17 cellular contexts compared by ENCODE assay signal in the genomic region with DNA sequence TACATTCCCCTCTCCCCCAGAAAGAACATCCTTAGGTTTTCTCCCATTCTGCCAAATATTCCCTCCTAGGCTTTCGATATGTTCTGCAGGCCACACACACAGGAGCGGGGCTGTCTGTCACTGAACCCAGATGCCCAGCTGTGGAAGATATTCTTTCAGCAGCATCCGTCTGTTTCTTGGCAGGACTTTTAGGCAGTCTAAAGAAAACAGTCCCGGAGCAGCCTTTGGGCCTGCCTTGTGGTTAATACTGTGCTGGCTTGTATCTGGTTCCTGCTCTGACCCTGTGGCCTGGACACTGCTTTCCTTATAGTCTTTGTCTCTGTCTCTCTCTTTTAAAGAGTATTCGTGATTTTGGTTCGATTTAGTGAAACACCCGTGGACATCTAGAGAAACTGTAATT.
DNase-seq lines count a peak whose midpoint lies in the region; ATAC-seq and TF ChIP-seq lines count a peak whose summit lies in the region.
"Had no signal": no experiment of that assay in that cellular context is flagged by ENCODE, and none has a peak within 500 bp of the region (broad histone marks: within the 10 kb centered on the region; RNA-seq: fewer than 3 reads in every experiment).

No MANE protein-coding gene starts in this region.

- no peak for ATAC-seq in GM23338
- peak; percentile 96 for ATAC-seq in sciatic nerve
- ATAC-seq: activated CD4-positive, alpha-beta T cell treated with anti-CD3 and anti-CD28 coated beads for 36 hours had no signal

- H3K79me2 ChIP-seq in GM23338 (replicated peaks; ENCODE audit: insufficient read depth): no peaks in the 10 kb centered on the region

- no peaks in the 10 kb centered on the region for H3K27me3 Mint-ChIP-seq in GM23338 (ENCODE audit: insufficient read depth, low read depth, poor library complexity)
- H3K27me3 Mint-ChIP-seq: activated CD4-positive, alpha-beta T cell treated with anti-CD3 and anti-CD28 coated beads for 36 hours had no signal

- H3K9me2 ChIP-seq in GM23338 (ENCODE audit: insufficient read depth): no peaks in the 10 kb centered on the region

- no peaks in the 10 kb centered on the region for H3K36me3 ChIP-seq in GM23338 (ENCODE audit: insufficient read depth)
- H3K36me3 ChIP-seq: neutrophil, thyroid gland had no signal

- peak overlapping the region; percentile 40; the same call in 1 of the 2 replicates for H2AFZ ChIP-seq in GM23338

- intact Hi-C loops in sciatic nerve (cut with DNase I): no loop called here

- in situ Hi-C loops in GM13976 (cut with MboI; ENCODE audit: low sequenced_read_pairs, unreplicated experiment): no loop called here

- no peak overlapping the region for H3K4me2 ChIP-seq in GM23338

- TF ChIP-seq CTCF in GM23338 (conservative IDR thresholded peaks at IDR 0.05; ENCODE audit: low read depth in 2 of 2) (no peak), GM13976 (IDR thresholded peaks at IDR 0.05; ENCODE audit: borderline replicate concordance, control extremely low read depth, extremely low read depth, insufficient read depth, missing control alignments) (no peak)

- no peak for DNase-seq in GM23338 (ENCODE audit: low spot score)
- DNase-seq in astrocyte of the hippocampus (ENCODE audit: low read depth, low spot score): peak; percentile 44
- DNase-seq in iris pigment epithelial cell (ENCODE audit: low read depth): peak; percentile 74
- peak; percentile 59 for DNase-seq in sciatic nerve (ENCODE audit: low spot score)
- no peak for DNase-seq in AG20443 (ENCODE audit: low spot score)
- no peak for DNase-seq in GM13976 (ENCODE audit: low spot score)
- DNase-seq in DMS79 (lab: John Stamatoyannopoulos, UW): no peak
- no peak for DNase-seq in activated effector memory CD4-positive, alpha-beta T cell treated with anti-CD3 and anti-CD28 coated beads, Interleukin-2, amount 50 U/mL, for 16 hours
- DNase-seq: activated CD4-positive, alpha-beta T cell treated with anti-CD3 and anti-CD28 coated beads for 36 hours; activated naive CD4-positive, alpha-beta T cell treated with anti-CD3 and anti-CD28 coated beads, Interleukin-2, amount 50 U/mL, for 16 hours; effector CD8-positive, alpha-beta T cell; GF-D8; NCI-H1092; NCI-H524; thyroid gland had no signal

- H3K9me3 Mint-ChIP-seq in GM23338: no peaks in the 10 kb centered on the region

- H3K27me3 ChIP-seq in GM23338 (ENCODE audit: insufficient read depth): no peaks in the 10 kb centered on the region
- H3K27me3 ChIP-seq: neutrophil, thyroid gland had no signal

- H3K27ac ChIP-seq in GM23338 (ENCODE audit: low read depth): no peak overlapping the region
- H3K27ac ChIP-seq: C4-2B, neutrophil, thyroid gland had no signal

- H4K20me1 ChIP-seq in GM23338 (replicated peaks; ENCODE audit: insufficient read depth): no peaks in the 10 kb centered on the region

- H3K4me3 ChIP-seq in GM23338: no peak overlapping the region
- H3K4me3 ChIP-seq: thyroid gland had no signal

- H3F3A ChIP-seq in GM23338 (replicated peaks; ENCODE audit: low read depth): no peaks in the 10 kb centered on the region

- H3K36me3 Mint-ChIP-seq in GM23338 (ENCODE audit: low read depth): no peaks in the 10 kb centered on the region

- H3K4me1 Mint-ChIP-seq in GM23338: peaks cover 3% of the 10 kb centered on the region; the same call in 2 of the 3 replicates

- peaks cover 5% of the 10 kb centered on the region; the same call in 1 of the 2 replicates for H3K4me1 ChIP-seq in GM23338 (ENCODE audit: insufficient read depth)
- H3K4me1 ChIP-seq: thyroid gland had no signal

- no peak overlapping the region for H3K4me3 Mint-ChIP-seq in GM23338
- H3K4me3 Mint-ChIP-seq: activated CD4-positive, alpha-beta T cell treated with anti-CD3 and anti-CD28 coated beads for 36 hours had no signal

- no peak overlapping the region for H3K27ac Mint-ChIP-seq in GM23338
- H3K27ac Mint-ChIP-seq: activated CD4-positive, alpha-beta T cell treated with anti-CD3 and anti-CD28 coated beads for 36 hours had no signal

TF ChIP-seq in GM23338, 12 proteins besides CTCF, POLR2A, EP300 and RAD21 (continues in another document):
- TF ChIP-seq ZNF331 (CRISPR knock-in tag; IDR thresholded peaks at IDR 0.05; ENCODE audit: low read depth) (no peak), CREB1 (CRISPR knock-in tag; IDR thresholded peaks at IDR 0.05; ENCODE audit: low read depth) (no peak), POLR2AphosphoS5 (IDR thresholded peaks at IDR 0.05; ENCODE audit: low read depth) (no peak), JUNB (IDR thresholded peaks at IDR 0.05; ENCODE audit: unreplicated experiment) (no peak), ETS1 (IDR thresholded peaks at IDR 0.05) (no peak), NANOG (IDR thresholded peaks at IDR 0.05; ENCODE audit: borderline replicate concordance) (no peak), EZH2phosphoT487 (IDR thresholded peaks at IDR 0.05; ENCODE audit: unreplicated experiment) (no peak), EZH2 (IDR thresholded peaks at IDR 0.05; ENCODE audit: low read depth, unreplicated experiment) (no peak), STAT1 (IDR thresholded peaks at IDR 0.05; ENCODE audit: unreplicated experiment) (no peak)
- TF ChIP-seq, protein P1, sequence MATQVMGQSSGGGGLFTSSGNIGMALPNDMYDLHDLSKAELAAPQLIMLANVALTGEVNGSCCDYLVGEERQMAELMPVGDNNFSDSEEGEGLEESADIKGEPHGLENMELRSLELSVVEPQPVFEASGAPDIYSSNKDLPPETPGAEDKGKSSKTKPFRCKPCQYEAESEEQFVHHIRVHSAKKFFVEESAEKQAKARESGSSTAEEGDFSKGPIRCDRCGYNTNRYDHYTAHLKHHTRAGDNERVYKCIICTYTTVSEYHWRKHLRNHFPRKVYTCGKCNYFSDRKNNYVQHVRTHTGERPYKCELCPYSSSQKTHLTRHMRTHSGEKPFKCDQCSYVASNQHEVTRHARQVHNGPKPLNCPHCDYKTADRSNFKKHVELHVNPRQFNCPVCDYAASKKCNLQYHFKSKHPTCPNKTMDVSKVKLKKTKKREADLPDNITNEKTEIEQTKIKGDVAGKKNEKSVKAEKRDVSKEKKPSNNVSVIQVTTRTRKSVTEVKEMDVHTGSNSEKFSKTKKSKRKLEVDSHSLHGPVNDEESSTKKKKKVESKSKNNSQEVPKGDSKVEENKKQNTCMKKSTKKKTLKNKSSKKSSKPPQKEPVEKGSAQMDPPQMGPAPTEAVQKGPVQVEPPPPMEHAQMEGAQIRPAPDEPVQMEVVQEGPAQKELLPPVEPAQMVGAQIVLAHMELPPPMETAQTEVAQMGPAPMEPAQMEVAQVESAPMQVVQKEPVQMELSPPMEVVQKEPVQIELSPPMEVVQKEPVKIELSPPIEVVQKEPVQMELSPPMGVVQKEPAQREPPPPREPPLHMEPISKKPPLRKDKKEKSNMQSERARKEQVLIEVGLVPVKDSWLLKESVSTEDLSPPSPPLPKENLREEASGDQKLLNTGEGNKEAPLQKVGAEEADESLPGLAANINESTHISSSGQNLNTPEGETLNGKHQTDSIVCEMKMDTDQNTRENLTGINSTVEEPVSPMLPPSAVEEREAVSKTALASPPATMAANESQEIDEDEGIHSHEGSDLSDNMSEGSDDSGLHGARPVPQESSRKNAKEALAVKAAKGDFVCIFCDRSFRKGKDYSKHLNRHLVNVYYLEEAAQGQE (IDR thresholded peaks at IDR 0.05; ENCODE audit: unreplicated experiment): no peak

Comparison
In these comparisons a context has a peak if more than half of its experiments do, and no peak if none do; other contexts are left out.
1. DNase-seq: peak in astrocyte of the hippocampus (single experiment), iris pigment epithelial cell (single experiment) and sciatic nerve (single experiment); none in GM23338 (single experiment), AG20443 (single experiment), GM13976 (single experiment), DMS79 (single experiment) and activated effector memory CD4-positive, alpha-beta T cell treated with anti-CD3 and anti-CD28 coated beads, Interleukin-2, amount 50 U/mL, for 16 hours (single experiment).